ENCODE assay signal across 19 cellular contexts in genomic region chr21:45084121-45084520, GRCh38. TPM values are rescaled to one million over a fixed set of nuclear protein-coding genes. Genes with fewer than 3 reads are reported as not detected.
A peak's percentile ranks its signal among the peaks of the same experiment; 100 is the strongest.
DNase-seq lines count a peak whose midpoint lies in the region; ATAC-seq and TF ChIP-seq lines count a peak whose summit lies in the region.
"Had no signal": no experiment of that assay in that cellular context is flagged by ENCODE, and none has a peak within 500 bp of the region (broad histone marks: within the 10 kb centered on the region; RNA-seq: fewer than 3 reads in every experiment).

No MANE protein-coding gene starts in this region.

- no peaks in the 10 kb centered on the region for H3K27me3 ChIP-seq in stomach smooth muscle (ENCODE audit: control insufficient read depth in 1 of 2, insufficient read depth in 2 of 2, low read length in 2 of 2)
- H3K27me3 ChIP-seq: thyroid gland had no signal

- H3K27ac Mint-ChIP-seq in natural killer cell treated with Interleukin-12 subunit alpha and Interleukin-12 subunit beta and Interleukin-15 and Interleukin-18, amount 100 ng/mL, for 72 hours: peak overlapping the region; percentile 57 to 82
- no peak overlapping the region for H3K27ac Mint-ChIP-seq in natural killer cell
- peak overlapping the region; percentile 94 for H3K27ac Mint-ChIP-seq in T-helper 17 cell
- H3K27ac Mint-ChIP-seq in activated naive CD8-positive, alpha-beta T cell treated with anti-CD3 and anti-CD28 coated beads, Interleukin-2, amount 50 U/mL, for 24 hours: peak overlapping the region; percentile 44
- H3K27ac Mint-ChIP-seq: endodermal cell had no signal

- TF ChIP-seq CTCF in natural killer cell (IDR thresholded peaks at IDR 0.05): no peak

- H3K4me3 ChIP-seq in stomach smooth muscle (ENCODE audit: low read length in 2 of 2): no peak overlapping the region
- H3K4me3 ChIP-seq: lower lobe of right lung, SK-N-MC, thyroid gland had no signal

- peaks cover 7% of the 10 kb centered on the region for H3K9me3 Mint-ChIP-seq in natural killer cell treated with Interleukin-12 subunit alpha and Interleukin-12 subunit beta and Interleukin-15 and Interleukin-18, amount 100 ng/mL, for 72 hours
- no peaks in the 10 kb centered on the region for H3K9me3 Mint-ChIP-seq in natural killer cell
- H3K9me3 Mint-ChIP-seq in activated naive CD8-positive, alpha-beta T cell treated with anti-CD3 and anti-CD28 coated beads, Interleukin-2, amount 50 U/mL, for 24 hours: no peaks in the 10 kb centered on the region
- H3K9me3 Mint-ChIP-seq: endodermal cell had no signal

- no peak overlapping the region for H3K9ac ChIP-seq in stomach smooth muscle (ENCODE audit: low read length in 2 of 2)

- H3K27me3 Mint-ChIP-seq in natural killer cell treated with Interleukin-12 subunit alpha and Interleukin-12 subunit beta and Interleukin-15 and Interleukin-18, amount 100 ng/mL, for 72 hours: no peaks in the 10 kb centered on the region
- H3K27me3 Mint-ChIP-seq in natural killer cell (ENCODE audit: low read depth in 2 of 2): no peaks in the 10 kb centered on the region
- H3K27me3 Mint-ChIP-seq in T-helper 17 cell: no peaks in the 10 kb centered on the region
- no peaks in the 10 kb centered on the region for H3K27me3 Mint-ChIP-seq in activated naive CD8-positive, alpha-beta T cell treated with anti-CD3 and anti-CD28 coated beads, Interleukin-2, amount 50 U/mL, for 24 hours

- no peaks in the 10 kb centered on the region for H3K36me3 Mint-ChIP-seq in natural killer cell treated with Interleukin-12 subunit alpha and Interleukin-12 subunit beta and Interleukin-15 and Interleukin-18, amount 100 ng/mL, for 72 hours
- H3K36me3 Mint-ChIP-seq in natural killer cell (no peaks in the 10 kb centered on the region), T-helper 17 cell (ENCODE audit: low read depth) (no peaks in the 10 kb centered on the region)
- H3K36me3 Mint-ChIP-seq in activated naive CD8-positive, alpha-beta T cell treated with anti-CD3 and anti-CD28 coated beads, Interleukin-2, amount 50 U/mL, for 24 hours (ENCODE audit: low read depth): peaks cover 33% of the 10 kb centered on the region

- H3K27ac ChIP-seq in stomach smooth muscle (ENCODE audit: low read length): peak overlapping the region; percentile 31
- H3K27ac ChIP-seq: lower lobe of right lung, SK-N-MC, thyroid gland had no signal

- H3K36me3 ChIP-seq in stomach smooth muscle (ENCODE audit: control insufficient read depth in 2 of 2, insufficient read depth in 2 of 2, low read length in 2 of 2): peaks cover 0 to 2% of the 10 kb centered on the region in 2 donors
- H3K36me3 ChIP-seq: lower lobe of right lung, thyroid gland had no signal

- intact Hi-C loops in natural killer cell (cut with micrococcal nuclease): no loop called here

- H3K9me3 ChIP-seq in T-helper 17 cell (ENCODE audit: control insufficient read depth, low read length, poor library complexity, severe bottlenecking) (no peaks in the 10 kb centered on the region), stomach smooth muscle (ENCODE audit: control insufficient read depth in 2 of 2, low read length in 2 of 2) (no peaks in the 10 kb centered on the region)
- H3K9me3 ChIP-seq: lower lobe of right lung, thyroid gland had no signal

- peak overlapping the region; percentile 43 for H3K4me3 Mint-ChIP-seq in natural killer cell treated with Interleukin-12 subunit alpha and Interleukin-12 subunit beta and Interleukin-15 and Interleukin-18, amount 100 ng/mL, for 72 hours
- no peak overlapping the region for H3K4me3 Mint-ChIP-seq in natural killer cell
- no peak overlapping the region for H3K4me3 Mint-ChIP-seq in T-helper 17 cell
- no peak overlapping the region for H3K4me3 Mint-ChIP-seq in activated naive CD8-positive, alpha-beta T cell treated with anti-CD3 and anti-CD28 coated beads, Interleukin-2, amount 50 U/mL, for 24 hours
- H3K4me3 Mint-ChIP-seq: endodermal cell had no signal

- ATAC-seq in natural killer cell treated with Interleukin-12 subunit alpha and Interleukin-12 subunit beta and Interleukin-15 and Interleukin-18, amount 100 ng/mL, for 72 hours: no peak
- ATAC-seq in natural killer cell (no peak), T-helper 17 cell (no peak), HG03135 (IDR thresholded peaks at IDR 0.05; ENCODE audit: unreplicated experiment) (no peak)
- no peak for ATAC-seq in activated naive CD8-positive, alpha-beta T cell treated with anti-CD3 and anti-CD28 coated beads, Interleukin-2, amount 50 U/mL, for 24 hours
- ATAC-seq: lower lobe of right lung had no signal

- peaks cover 66 to 83% of the 10 kb centered on the region in 2 donors for H3K4me1 Mint-ChIP-seq in natural killer cell treated with Interleukin-12 subunit alpha and Interleukin-12 subunit beta and Interleukin-15 and Interleukin-18, amount 100 ng/mL, for 72 hours (ENCODE audit: low read depth in 2 of 2)
- peaks cover 71 to 80% of the 10 kb centered on the region in 2 donors for H3K4me1 Mint-ChIP-seq in natural killer cell
- H3K4me1 Mint-ChIP-seq in T-helper 17 cell: peaks cover 78% of the 10 kb centered on the region
- H3K4me1 Mint-ChIP-seq in activated naive CD8-positive, alpha-beta T cell treated with anti-CD3 and anti-CD28 coated beads, Interleukin-2, amount 50 U/mL, for 24 hours: peaks cover 99% of the 10 kb centered on the region
- H3K4me1 Mint-ChIP-seq: endodermal cell had no signal

- peaks cover 59% of the 10 kb centered on the region for H3K4me1 ChIP-seq in stomach smooth muscle (ENCODE audit: control insufficient read depth, insufficient read depth, low read length)
- H3K4me1 ChIP-seq: thyroid gland had no signal

- DNase-seq in natural killer cell treated with Interleukin-12 subunit alpha and Interleukin-12 subunit beta and Interleukin-15 and Interleukin-18, amount 100 ng/mL, for 72 hours (ENCODE audit: low spot score): no peak
- DNase-seq in natural killer cell (no peak), T-helper 17 cell (no peak), A172 (ENCODE audit: low spot score) (no peak), foreskin melanocyte (no peak)
- DNase-seq in activated naive CD8-positive, alpha-beta T cell treated with anti-CD3 and anti-CD28 coated beads, Interleukin-2, amount 50 U/mL, for 24 hours: no peak
- DNase-seq: activated CD4-positive, CD25-positive, alpha-beta regulatory T cell; activated CD8-positive, alpha-beta memory T cell treated with anti-CD3 and anti-CD28 coated beads, Interleukin-2, amount 50 U/mL, for 48 hours; DMS79; endodermal cell; H7; lower lobe of right lung; MM.1S; NCI-H2171; NCI-H526; thyroid gland had no signal

RNA-seq across cellular contexts. Expression of gene ADARB1, which starts 9.7 kb away (rescaled TPM):
- total RNA-seq in natural killer cell treated with Interleukin-12 subunit alpha and Interleukin-12 subunit beta and Interleukin-15 and Interleukin-18, amount 100 ng/mL, for 72 hours: 10 to 100 TPM; 28.7 to 38.5 TPM
- total RNA-seq in natural killer cell (10 to 100 TPM; 20.7 to 28.0 (median 26.6) TPM), T-helper 17 cell (10 to 100 TPM; 28.4 to 37.0 TPM)
- total RNA-seq in A172 (2014; rRNA removed; shearing (Covaris generic)): 13.3 and 15.7 TPM in 2 replicates

Comparison
In these comparisons a context has a peak if more than half of its experiments do, and no peak if none do; other contexts are left out.
1. H3K27ac Mint-ChIP-seq: peak in natural killer cell treated with Interleukin-12 subunit alpha and Interleukin-12 subunit beta and Interleukin-15 and Interleukin-18, amount 100 ng/mL, for 72 hours (2 of 2), T-helper 17 cell (single experiment) and activated naive CD8-positive, alpha-beta T cell treated with anti-CD3 and anti-CD28 coated beads, Interleukin-2, amount 50 U/mL, for 24 hours (single experiment); none in natural killer cell (0 of 2).